Comparison of ENCODE assay signal across 32 cellular contexts in genomic region chr1:164779376-164779775, GRCh38.
DNase-seq lines count a peak whose midpoint lies in the region; ATAC-seq and TF ChIP-seq lines count a peak whose summit lies in the region.
"Had no signal": no experiment of that assay in that cellular context is flagged by ENCODE, and none has a peak within 500 bp of the region (broad histone marks: within the 10 kb centered on the region; RNA-seq: fewer than 3 reads in every experiment).

No MANE protein-coding gene starts in this region.

- H3K4me1 ChIP-seq in right atrium auricular region (peaks cover 0 to 52% of the 10 kb centered on the region in 2 donors), gastrocnemius medialis (peaks cover 56 to 61% of the 10 kb centered on the region in 2 donors)

- H3K27ac ChIP-seq in right atrium auricular region (peak overlapping the region; percentile 60 to 85), gastrocnemius medialis (peak overlapping the region; percentile 86 to 93 (median 90))
- H3K27ac ChIP-seq: BLaER1 treated with 17β-estradiol and CSF1 and Interleukin-3, amounts not matched to agents 10 nM and 100 nM; epithelial cell of prostate; foreskin keratinocyte; hepatocyte had no signal

- intact Hi-C loops in gastrocnemius medialis (cut with DNase I; ENCODE audit: low total_unique reads): no loop called here

- no peak for TF ChIP-seq POLR2A in gastrocnemius medialis (IDR thresholded peaks at IDR 0.05)

- H3K36me3 ChIP-seq in right atrium auricular region: no peaks in the 10 kb centered on the region
- H3K36me3 ChIP-seq in gastrocnemius medialis: no peaks in the 10 kb centered on the region
- H3K36me3 ChIP-seq: upper lobe of right lung had no signal

- no peak overlapping the region for H3K4me3 ChIP-seq in right atrium auricular region
- no peak overlapping the region for H3K4me3 ChIP-seq in gastrocnemius medialis
- H3K4me3 ChIP-seq: BLaER1 treated with 17β-estradiol and CSF1 and Interleukin-3, amounts not matched to agents 10 nM and 100 nM; hepatocyte; K562; SK-N-MC; smooth muscle cell; upper lobe of right lung had no signal

- H3K4me3 Mint-ChIP-seq in chondrocyte (ENCODE audit: unreplicated experiment): no peak overlapping the region
- H3K4me3 Mint-ChIP-seq: naive thymus-derived CD4-positive, alpha-beta T cell; T-helper 1 cell treated with Interleukin-12 subunit alpha and Interleukin-12 subunit beta and Interleukin-4 antibody, amounts not matched to agents 30 μg/mL and 1 μg/mL, for 36 hours had no signal

- H3K4me1 Mint-ChIP-seq in chondrocyte (ENCODE audit: low read depth): peaks cover 32% of the 10 kb centered on the region

- ATAC-seq in gastrocnemius medialis: no peak
- no peak for ATAC-seq in HG02970 (IDR thresholded peaks at IDR 0.05; ENCODE audit: low FRiP score, unreplicated experiment)
- no peak for ATAC-seq in HG03457 (IDR thresholded peaks at IDR 0.05; ENCODE audit: unreplicated experiment)
- ATAC-seq: foreskin keratinocyte; K562; naive thymus-derived CD4-positive, alpha-beta T cell; upper lobe of right lung had no signal

- H3K9me3 Mint-ChIP-seq in chondrocyte (ENCODE audit: low read depth): no peaks in the 10 kb centered on the region
- H3K9me3 Mint-ChIP-seq: naive thymus-derived CD4-positive, alpha-beta T cell; T-helper 1 cell treated with Interleukin-12 subunit alpha and Interleukin-12 subunit beta and Interleukin-4 antibody, amounts not matched to agents 30 μg/mL and 1 μg/mL, for 36 hours had no signal

- H3K9me3 ChIP-seq in right atrium auricular region (no peaks in the 10 kb centered on the region), gastrocnemius medialis (no peaks in the 10 kb centered on the region)
- H3K9me3 ChIP-seq: BLaER1 treated with 17β-estradiol and CSF1 and Interleukin-3, amounts not matched to agents 10 nM and 100 nM; upper lobe of right lung had no signal

- H3K27ac Mint-ChIP-seq in chondrocyte (ENCODE audit: unreplicated experiment): peak overlapping the region; percentile 22
- H3K27ac Mint-ChIP-seq: naive thymus-derived CD4-positive, alpha-beta T cell; T-helper 1 cell treated with Interleukin-12 subunit alpha and Interleukin-12 subunit beta and Interleukin-4 antibody, amounts not matched to agents 30 μg/mL and 1 μg/mL, for 36 hours had no signal

- no peaks in the 10 kb centered on the region for H3K27me3 Mint-ChIP-seq in chondrocyte (ENCODE audit: low read depth)

- TF ChIP-seq CTCF in chondrocyte (IDR thresholded peaks at IDR 0.05) (no peak), right atrium auricular region (IDR thresholded peaks at IDR 0.05) (peak in 1 of 2 donors; percentile 25), gastrocnemius medialis (IDR thresholded peaks at IDR 0.05 in 4 of 5, conservative IDR thresholded peaks at IDR 0.05 in 1 of 5) (no peak)

- peak; percentile 53 for DNase-seq in G401 (ENCODE audit: low spot score)
- no peak for DNase-seq in chondrocyte (ENCODE audit: low spot score)
- DNase-seq in right atrium auricular region (ENCODE audit: low spot score): no peak
- DNase-seq in gastrocnemius medialis: no peak
- DNase-seq in activated CD4-positive, CD25-positive, alpha-beta regulatory T cell treated with anti-CD3 and anti-CD28 coated beads, Interleukin-2, amount 50 U/mL, for 72 hours: no peak
- DNase-seq in retina: no peak
- DNase-seq: activated CD4-positive, alpha-beta T cell treated with anti-CD3 and anti-CD28 coated beads for 4 hours; activated CD8-positive, alpha-beta memory T cell treated with anti-CD3 and anti-CD28 coated beads for 24 hours; activated gamma-delta T cell; activated T-cell treated with anti-CD3 and anti-CD28 coated beads, Interleukin-2, amount 50 U/mL, for 1 hour; COR-L47; DMS79; effector CD8-positive, alpha-beta T cell; foreskin keratinocyte; GF-D8; midbrain; naive thymus-derived CD4-positive, alpha-beta T cell; NCI-H2081 treated with DMSO at 0.1 percent for 48 hours; NCI-H226; NCI-H69; nucleus accumbens; stimulated activated CD4-positive, alpha-beta T cell treated with anti-CD3 and anti-CD28 coated beads, Interleukin-2, amount 100 ng/mL, for 24 hours; upper lobe of right lung had no signal

- in situ Hi-C loops in G401 (cut with HindIII; ENCODE audit: low sequenced_read_pairs): no loop called here
- in situ Hi-C loops in gastrocnemius medialis (cut with MboI; ENCODE audit: low sequenced_read_pairs in 4 of 4): loop anchor here in 1 of 4 donors (25.0 kb wide), 1 partner anchor 92 kb away; no protein-coding TSS in a partner anchor

- no peaks in the 10 kb centered on the region for H3K27me3 ChIP-seq in right atrium auricular region
- no peaks in the 10 kb centered on the region for H3K27me3 ChIP-seq in gastrocnemius medialis
- H3K27me3 ChIP-seq: BLaER1 treated with 17β-estradiol and CSF1 and Interleukin-3, amounts not matched to agents 10 nM and 100 nM; foreskin keratinocyte; hepatocyte; upper lobe of right lung had no signal

- no peaks in the 10 kb centered on the region for H3K36me3 Mint-ChIP-seq in chondrocyte (ENCODE audit: low read depth)
- H3K36me3 Mint-ChIP-seq: naive thymus-derived CD4-positive, alpha-beta T cell had no signal
